In the genomic region with DNA sequence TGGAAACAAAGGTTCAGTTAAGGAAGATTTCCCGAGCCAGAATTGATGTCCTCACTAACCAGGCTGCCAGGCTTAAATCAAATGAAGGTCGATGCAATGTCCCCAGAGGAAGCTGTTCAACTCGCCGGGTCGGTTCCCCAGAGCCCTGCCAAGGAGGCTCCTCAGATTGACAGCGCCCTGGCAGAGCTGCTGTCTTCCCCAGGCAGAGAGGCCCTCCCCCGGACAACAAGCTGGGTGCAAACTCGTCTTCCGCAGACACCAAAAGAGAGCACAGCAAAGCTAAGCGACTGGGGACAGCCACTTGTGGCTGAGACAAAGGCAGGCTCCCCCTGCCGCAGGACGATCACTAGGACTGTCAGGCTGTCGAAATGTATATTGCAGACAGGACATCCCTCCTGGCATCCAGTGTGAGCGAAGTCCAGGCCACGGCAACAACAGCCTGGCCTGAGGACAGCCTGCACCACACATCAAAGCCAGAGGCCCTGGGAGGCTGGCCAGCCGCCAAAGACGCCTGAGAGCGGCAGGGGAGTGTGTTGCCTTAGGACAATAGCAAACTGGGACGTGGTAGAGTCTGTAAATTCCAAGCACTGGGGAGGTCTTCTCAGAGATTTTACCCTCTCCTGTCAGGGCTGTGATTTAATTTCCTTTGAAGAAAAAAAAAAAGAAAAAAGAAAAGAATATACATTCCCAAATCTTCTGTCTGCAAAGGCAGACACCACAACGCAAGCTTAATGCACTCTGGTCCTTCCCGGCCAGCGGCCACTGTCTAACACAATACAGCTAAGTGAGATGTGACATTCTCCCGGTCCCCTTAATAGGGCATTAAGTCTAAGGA, we compare ENCODE assay signal across 8 cellular contexts.
A peak's percentile ranks its signal among the peaks of the same experiment; 100 is the strongest.
DNase-seq lines count a peak whose midpoint lies in the region; ATAC-seq lines count a peak whose summit lies in the region.

No MANE protein-coding gene starts in this region.

- peak overlapping the region; percentile 100 for H3K27ac Mint-ChIP-seq in natural killer cell treated with Interleukin-12 subunit alpha and Interleukin-12 subunit beta and Interleukin-15 and Interleukin-18, amount 100 ng/mL, for 72 hours

- peak overlapping the region; percentile 13 for H3K4me3 ChIP-seq in urinary bladder (ENCODE audit: low read depth, low read length)

- no peaks in the 10 kb centered on the region for H3K36me3 ChIP-seq in urinary bladder (ENCODE audit: insufficient read depth)

- peaks cover 74 to 86% of the 10 kb centered on the region in 2 donors for H3K4me1 Mint-ChIP-seq in natural killer cell treated with Interleukin-12 subunit alpha and Interleukin-12 subunit beta and Interleukin-15 and Interleukin-18, amount 100 ng/mL, for 72 hours (ENCODE audit: low read depth in 2 of 2)

- peak overlapping the region; percentile 81 for H3K27ac ChIP-seq in urinary bladder (ENCODE audit: low read depth)

- no peaks in the 10 kb centered on the region for H3K27me3 Mint-ChIP-seq in natural killer cell treated with Interleukin-12 subunit alpha and Interleukin-12 subunit beta and Interleukin-15 and Interleukin-18, amount 100 ng/mL, for 72 hours

- peak; percentile 4 to 39 for ATAC-seq in natural killer cell treated with Interleukin-12 subunit alpha and Interleukin-12 subunit beta and Interleukin-15 and Interleukin-18, amount 100 ng/mL, for 72 hours
- no peak for ATAC-seq in HG02938 (IDR thresholded peaks at IDR 0.05; ENCODE audit: unreplicated experiment)

- H3K36me3 Mint-ChIP-seq in natural killer cell treated with Interleukin-12 subunit alpha and Interleukin-12 subunit beta and Interleukin-15 and Interleukin-18, amount 100 ng/mL, for 72 hours: no peaks in the 10 kb centered on the region

- no peaks in the 10 kb centered on the region for H3K9me3 Mint-ChIP-seq in natural killer cell treated with Interleukin-12 subunit alpha and Interleukin-12 subunit beta and Interleukin-15 and Interleukin-18, amount 100 ng/mL, for 72 hours

- 11% methylated on average over 23 of the region's 23 CpGs for WGBS in urinary bladder

- H3K4me1 ChIP-seq in urinary bladder (ENCODE audit: insufficient read depth): no peaks in the 10 kb centered on the region

- peak overlapping the region; percentile 80 for H3K4me3 Mint-ChIP-seq in natural killer cell treated with Interleukin-12 subunit alpha and Interleukin-12 subunit beta and Interleukin-15 and Interleukin-18, amount 100 ng/mL, for 72 hours

- DNase-seq in NK-92 treated with Interleukin-12 subunit alpha and Interleukin-12 subunit beta, amount 100 ng/mL, for 24 hours (lab: John Stamatoyannopoulos, UW): peak; percentile 57
- no peak for DNase-seq in NK-92 (lab: John Stamatoyannopoulos, UW; ENCODE audit: unreplicated experiment)
- peak; percentile 73 for DNase-seq in NCI-H510A treated with DMSO at 0.1 percent for 48 hours (lab: John Stamatoyannopoulos, UW)
- peak; percentile 52 for DNase-seq in activated naive CD4-positive, alpha-beta T cell treated with Interleukin-2 at 50 U/mL for 16 hours
- peak; percentile 43 for DNase-seq in fibroblast of the conjunctiva (ENCODE audit: low read depth)
- no peak for DNase-seq in natural killer cell treated with Interleukin-12 subunit alpha and Interleukin-12 subunit beta and Interleukin-15 and Interleukin-18, amount 100 ng/mL, for 72 hours (ENCODE audit: low spot score)

Comparison
In these comparisons a context has a peak if more than half of its experiments do, and no peak if none do; other contexts are left out.
1. DNase-seq: peak in NK-92 treated with Interleukin-12 subunit alpha and Interleukin-12 subunit beta, amount 100 ng/mL, for 24 hours (single experiment), NCI-H510A treated with DMSO at 0.1 percent for 48 hours (single experiment), activated naive CD4-positive, alpha-beta T cell treated with Interleukin-2 at 50 U/mL for 16 hours (single experiment) and fibroblast of the conjunctiva (single experiment); none in NK-92 (single experiment) and natural killer cell treated with Interleukin-12 subunit alpha and Interleukin-12 subunit beta and Interleukin-15 and Interleukin-18, amount 100 ng/mL, for 72 hours (single experiment).